ENCODE assay signal across 12 cellular contexts in genomic region chr1:151542710-151543129, GRCh38. TPM values are rescaled to one million over a fixed set of nuclear protein-coding genes. Genes with fewer than 3 reads are reported as not detected.
DNase-seq lines count a peak whose midpoint lies in the region; ATAC-seq, FAIRE-seq and TF ChIP-seq lines count a peak whose summit lies in the region.
"Had no signal": no experiment of that assay in that cellular context is flagged by ENCODE, and none has a peak within 500 bp of the region (broad histone marks: within the 10 kb centered on the region; RNA-seq: fewer than 3 reads in every experiment).

No MANE protein-coding gene starts in this region.

- DNase-seq in AG09309 (ENCODE audit: low read depth) (peak; percentile 87), MG63 (peak; percentile 81), bronchial epithelial cell (ENCODE audit: low read depth) (peak; percentile 54), myocyte (ENCODE audit: low read depth) (peak; percentile 69), hippocampal formation (lab: John Stamatoyannopoulos, UW) (no peak), superior temporal gyrus (ENCODE audit: extremely low spot score) (no peak), Right ventricle myocardium inferior (ENCODE audit: missing footprints) (no peak)
- DNase-seq: activated CD4-positive, CD25-positive, alpha-beta regulatory T cell treated with anti-CD3 and anti-CD28 coated beads, Interleukin-2, amount 50 U/mL, for 72 hours; COR-L47; NCI-H526 treated with DMSO at 0.1 percent for 48 hours had no signal

- FAIRE-seq in bronchial epithelial cell (lab: Jason Lieb, UNC) = no peak

- ATAC-seq in HG02588 (IDR thresholded peaks at IDR 0.05; ENCODE audit: unreplicated experiment) (no peak), Right ventricle myocardium inferior (no peak)

- intact Hi-C loops in Right ventricle myocardium inferior (cut with DNase I) = no loop called here

- H3K36me3 ChIP-seq in MG63 (peaks cover 7% of the 10 kb centered on the region; the same call in 1 of the 2 replicates), bronchial epithelial cell (ENCODE audit: control insufficient read depth, insufficient read depth, low read length) (peaks cover 1% of the 10 kb centered on the region)
- H3K36me3 ChIP-seq: cardiac muscle cell had no signal

- H3K27me3 ChIP-seq in MG63 (no peaks in the 10 kb centered on the region), bronchial epithelial cell (ENCODE audit: control insufficient read depth, insufficient read depth, low read length) (no peaks in the 10 kb centered on the region)
- H3K27me3 ChIP-seq: cardiac muscle cell had no signal

- no peak for TF ChIP-seq CTCF in AG09309 (IDR thresholded peaks at IDR 0.05; ENCODE audit: control insufficient read depth, insufficient read depth, low read depth, low read length, missing control alignments)
- TF ChIP-seq CTCF in bronchial epithelial cell (IDR thresholded peaks at IDR 0.05; ENCODE audit: insufficient read depth, low read length, severe bottlenecking) = no peak

- H3K4me3 ChIP-seq in AG09309 (ENCODE audit: control insufficient read depth, low read depth, low read length) = no peak overlapping the region
- peak overlapping the region; percentile 77 for H3K4me3 ChIP-seq in MG63
- H3K4me3 ChIP-seq in bronchial epithelial cell (ENCODE audit: low read depth, low read length) = no peak overlapping the region
- H3K4me3 ChIP-seq: cardiac muscle cell had no signal

- no peaks in the 10 kb centered on the region for H3K9me3 ChIP-seq in MG63

RNA-seq across cellular contexts. Expression of gene TUFT1, which starts 2.6 kb away (rescaled TPM):
- 18.8 and 19.8 TPM in 2 replicates for total RNA-seq in MG63 (2014; rRNA removed; shearing (Covaris generic); ENCODE audit: low replicate concordance)
- 25.0 and 54.3 TPM in 2 replicates for total RNA-seq in bronchial epithelial cell
- total RNA-seq in myocyte = 31.4 and 45.5 TPM in 2 replicates
- polyA plus RNA-seq in myocyte (2012) = 48.0 TPM
- total RNA-seq in Right ventricle myocardium inferior = 3.5 TPM

RNA-seq across cellular contexts. Expression of gene CGN, which starts 31.5 kb away (rescaled TPM):
- 0.05 TPM in 1 of 2 replicates, not detected in the other for total RNA-seq in MG63 (2014; rRNA removed; shearing (Covaris generic); ENCODE audit: low replicate concordance)
- total RNA-seq in bronchial epithelial cell (4.2 and 12.5 TPM in 2 replicates), myocyte (0.21 TPM in 1 of 2 replicates, not detected in the other), Right ventricle myocardium inferior (0.22 TPM)
- 0.48 TPM for polyA plus RNA-seq in myocyte (2012)

Comparison
In these comparisons a context has a peak if more than half of its experiments do, and no peak if none do; other contexts are left out.
1. DNase-seq: peak in AG09309 (single experiment), MG63 (single experiment), bronchial epithelial cell (single experiment) and myocyte (single experiment); none in hippocampal formation (0 of 2), superior temporal gyrus (single experiment) and Right ventricle myocardium inferior (single experiment).